ENCODE assay signal across 1 cellular context in the genomic region with DNA sequence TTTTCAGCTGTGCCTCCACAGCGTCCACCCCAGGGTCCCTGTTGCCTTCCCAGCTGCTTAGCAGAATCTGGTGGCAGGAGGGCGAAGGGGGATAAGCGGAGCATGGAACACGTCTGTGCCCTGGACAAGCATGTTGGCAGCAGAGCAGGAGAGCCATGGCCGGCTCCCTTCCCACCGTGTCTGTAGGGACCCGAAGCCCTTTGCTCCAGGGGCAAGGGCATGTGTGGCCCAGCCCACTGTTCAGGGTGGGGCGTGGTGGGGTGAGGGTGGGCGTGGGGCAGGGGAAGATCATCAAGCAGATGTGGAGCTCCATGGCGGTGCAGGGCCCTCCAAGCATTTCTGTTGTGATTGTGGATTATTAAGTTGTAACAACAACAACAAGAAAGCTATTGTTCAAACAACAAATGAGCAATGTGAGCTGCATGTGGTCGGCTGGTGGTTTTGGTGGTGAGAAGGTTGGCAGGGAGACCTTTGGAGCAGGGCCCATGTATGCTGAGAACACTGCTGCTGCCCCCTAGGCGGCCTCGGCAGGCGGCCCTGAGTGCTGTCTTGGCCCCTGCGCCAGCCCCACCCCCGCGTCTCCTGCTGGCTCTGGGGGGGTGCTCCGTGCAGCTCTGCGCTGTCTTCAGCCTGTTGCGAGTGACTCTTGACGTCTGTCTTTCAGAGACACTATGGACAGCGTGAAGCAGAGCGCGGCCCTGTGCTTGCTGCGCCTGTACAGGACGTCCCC.
TF ChIP-seq lines count a peak whose summit lies in the region.

No MANE protein-coding gene starts in this region.

TF ChIP-seq in SK-N-SH treated with all-trans-retinoic acid at 6 μM for 48 hours, 23 proteins besides CTCF, POLR2A, EP300 and RAD21 (continued from another document):
- TF ChIP-seq, protein P1, sequence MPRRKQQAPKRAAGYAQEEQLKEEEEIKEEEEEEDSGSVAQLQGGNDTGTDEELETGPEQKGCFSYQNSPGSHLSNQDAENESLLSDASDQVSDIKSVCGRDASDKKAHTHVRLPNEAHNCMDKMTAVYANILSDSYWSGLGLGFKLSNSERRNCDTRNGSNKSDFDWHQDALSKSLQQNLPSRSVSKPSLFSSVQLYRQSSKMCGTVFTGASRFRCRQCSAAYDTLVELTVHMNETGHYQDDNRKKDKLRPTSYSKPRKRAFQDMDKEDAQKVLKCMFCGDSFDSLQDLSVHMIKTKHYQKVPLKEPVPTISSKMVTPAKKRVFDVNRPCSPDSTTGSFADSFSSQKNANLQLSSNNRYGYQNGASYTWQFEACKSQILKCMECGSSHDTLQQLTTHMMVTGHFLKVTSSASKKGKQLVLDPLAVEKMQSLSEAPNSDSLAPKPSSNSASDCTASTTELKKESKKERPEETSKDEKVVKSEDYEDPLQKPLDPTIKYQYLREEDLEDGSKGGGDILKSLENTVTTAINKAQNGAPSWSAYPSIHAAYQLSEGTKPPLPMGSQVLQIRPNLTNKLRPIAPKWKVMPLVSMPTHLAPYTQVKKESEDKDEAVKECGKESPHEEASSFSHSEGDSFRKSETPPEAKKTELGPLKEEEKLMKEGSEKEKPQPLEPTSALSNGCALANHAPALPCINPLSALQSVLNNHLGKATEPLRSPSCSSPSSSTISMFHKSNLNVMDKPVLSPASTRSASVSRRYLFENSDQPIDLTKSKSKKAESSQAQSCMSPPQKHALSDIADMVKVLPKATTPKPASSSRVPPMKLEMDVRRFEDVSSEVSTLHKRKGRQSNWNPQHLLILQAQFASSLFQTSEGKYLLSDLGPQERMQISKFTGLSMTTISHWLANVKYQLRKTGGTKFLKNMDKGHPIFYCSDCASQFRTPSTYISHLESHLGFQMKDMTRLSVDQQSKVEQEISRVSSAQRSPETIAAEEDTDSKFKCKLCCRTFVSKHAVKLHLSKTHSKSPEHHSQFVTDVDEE (CRISPR knock-in tag; IDR thresholded peaks at IDR 0.05) = no peak
- TF ChIP-seq, protein P2, sequence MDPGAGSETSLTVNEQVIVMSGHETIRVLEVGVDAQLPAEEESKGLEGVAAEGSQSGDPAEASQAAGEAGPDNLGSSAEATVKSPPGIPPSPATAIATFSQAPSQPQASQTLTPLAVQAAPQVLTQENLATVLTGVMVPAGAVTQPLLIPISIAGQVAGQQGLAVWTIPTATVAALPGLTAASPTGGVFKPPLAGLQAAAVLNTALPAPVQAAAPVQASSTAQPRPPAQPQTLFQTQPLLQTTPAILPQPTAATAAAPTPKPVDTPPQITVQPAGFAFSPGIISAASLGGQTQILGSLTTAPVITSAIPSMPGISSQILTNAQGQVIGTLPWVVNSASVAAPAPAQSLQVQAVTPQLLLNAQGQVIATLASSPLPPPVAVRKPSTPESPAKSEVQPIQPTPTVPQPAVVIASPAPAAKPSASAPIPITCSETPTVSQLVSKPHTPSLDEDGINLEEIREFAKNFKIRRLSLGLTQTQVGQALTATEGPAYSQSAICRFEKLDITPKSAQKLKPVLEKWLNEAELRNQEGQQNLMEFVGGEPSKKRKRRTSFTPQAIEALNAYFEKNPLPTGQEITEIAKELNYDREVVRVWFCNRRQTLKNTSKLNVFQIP (CRISPR knock-in tag; IDR thresholded peaks at IDR 0.05; ENCODE audit: borderline replicate concordance, low read depth) = no peak
- TF ChIP-seq, protein P3, sequence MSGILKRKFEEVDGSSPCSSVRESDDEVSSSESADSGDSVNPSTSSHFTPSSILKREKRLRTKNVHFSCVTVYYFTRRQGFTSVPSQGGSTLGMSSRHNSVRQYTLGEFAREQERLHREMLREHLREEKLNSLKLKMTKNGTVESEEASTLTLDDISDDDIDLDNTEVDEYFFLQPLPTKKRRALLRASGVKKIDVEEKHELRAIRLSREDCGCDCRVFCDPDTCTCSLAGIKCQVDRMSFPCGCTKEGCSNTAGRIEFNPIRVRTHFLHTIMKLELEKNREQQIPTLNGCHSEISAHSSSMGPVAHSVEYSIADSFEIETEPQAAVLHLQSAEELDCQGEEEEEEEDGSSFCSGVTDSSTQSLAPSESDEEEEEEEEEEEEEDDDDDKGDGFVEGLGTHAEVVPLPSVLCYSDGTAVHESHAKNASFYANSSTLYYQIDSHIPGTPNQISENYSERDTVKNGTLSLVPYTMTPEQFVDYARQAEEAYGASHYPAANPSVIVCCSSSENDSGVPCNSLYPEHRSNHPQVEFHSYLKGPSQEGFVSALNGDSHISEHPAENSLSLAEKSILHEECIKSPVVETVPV (CRISPR knock-in tag; IDR thresholded peaks at IDR 0.05) = no peak
- no peak for TF ChIP-seq ZNF565 (CRISPR knock-in tag; conservative IDR thresholded peaks at IDR 0.05; ENCODE audit: low read depth)
- TF ChIP-seq, protein P4, sequence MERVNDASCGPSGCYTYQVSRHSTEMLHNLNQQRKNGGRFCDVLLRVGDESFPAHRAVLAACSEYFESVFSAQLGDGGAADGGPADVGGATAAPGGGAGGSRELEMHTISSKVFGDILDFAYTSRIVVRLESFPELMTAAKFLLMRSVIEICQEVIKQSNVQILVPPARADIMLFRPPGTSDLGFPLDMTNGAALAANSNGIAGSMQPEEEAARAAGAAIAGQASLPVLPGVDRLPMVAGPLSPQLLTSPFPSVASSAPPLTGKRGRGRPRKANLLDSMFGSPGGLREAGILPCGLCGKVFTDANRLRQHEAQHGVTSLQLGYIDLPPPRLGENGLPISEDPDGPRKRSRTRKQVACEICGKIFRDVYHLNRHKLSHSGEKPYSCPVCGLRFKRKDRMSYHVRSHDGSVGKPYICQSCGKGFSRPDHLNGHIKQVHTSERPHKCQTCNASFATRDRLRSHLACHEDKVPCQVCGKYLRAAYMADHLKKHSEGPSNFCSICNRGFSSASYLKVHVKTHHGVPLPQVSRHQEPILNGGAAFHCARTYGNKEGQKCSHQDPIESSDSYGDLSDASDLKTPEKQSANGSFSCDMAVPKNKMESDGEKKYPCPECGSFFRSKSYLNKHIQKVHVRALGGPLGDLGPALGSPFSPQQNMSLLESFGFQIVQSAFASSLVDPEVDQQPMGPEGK (CRISPR knock-in tag; IDR thresholded peaks at IDR 0.05; ENCODE audit: borderline replicate concordance) = no peak
- no peak for TF ChIP-seq OSR1 (CRISPR knock-in tag; IDR thresholded peaks at IDR 0.05)
- TF ChIP-seq PPARA (CRISPR knock-in tag; IDR thresholded peaks at IDR 0.05; ENCODE audit: borderline replicate concordance) = no peak
- no peak for TF ChIP-seq GLIS3 (CRISPR knock-in tag; IDR thresholded peaks at IDR 0.05)
